In the genomic region with DNA sequence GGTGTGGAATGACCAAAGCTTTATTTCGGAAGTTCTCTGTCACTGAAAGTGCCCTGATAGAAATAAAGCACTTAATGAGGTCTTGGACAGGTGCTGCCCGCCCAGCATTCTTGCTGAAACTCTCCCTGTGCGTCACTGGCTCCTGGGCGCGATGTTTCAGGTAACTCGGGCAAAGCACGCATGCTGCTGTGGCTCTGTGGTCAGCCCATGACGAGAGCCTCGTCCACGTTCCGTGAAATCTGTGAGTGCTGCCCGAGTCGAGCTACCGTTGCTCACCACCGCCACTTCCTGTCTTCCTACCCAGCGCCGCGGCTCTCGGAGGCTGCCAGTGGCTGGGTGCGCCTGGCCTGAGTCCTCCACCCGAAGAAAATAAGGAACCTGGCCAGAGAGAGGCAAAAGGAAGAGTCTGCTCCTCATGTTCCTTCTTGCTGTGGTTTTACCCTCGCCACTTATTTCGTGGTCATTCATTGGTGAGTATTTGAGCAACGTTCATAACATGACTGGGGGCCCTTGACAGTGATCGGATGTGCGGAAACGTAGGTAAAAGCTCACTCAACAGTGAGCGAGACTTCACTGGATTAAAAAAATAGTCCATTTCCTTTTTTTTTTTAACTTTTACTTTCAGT, we compare ENCODE assay signal across 8 cellular contexts.
DNase-seq lines count a peak whose midpoint lies in the region; ATAC-seq and TF ChIP-seq lines count a peak whose summit lies in the region.

No MANE protein-coding gene starts in this region.

- H3K4me3 Mint-ChIP-seq in H9, result no peak overlapping the region
- peak overlapping the region; percentile 83 for H3K4me3 Mint-ChIP-seq in activated T-cell treated with anti-CD3 and anti-CD28 coated beads, Interleukin-2, amount 50 U/mL, for 4 hours

- no peak overlapping the region for H3K18ac ChIP-seq in H9 (ENCODE audit: insufficient read length, low read depth, low read length)

- H3K27me3 Mint-ChIP-seq in H9 (ENCODE audit: low read depth), result peaks cover 9% of the 10 kb centered on the region; the same call in 1 of the 2 replicates
- no peaks in the 10 kb centered on the region for H3K27me3 Mint-ChIP-seq in activated T-cell treated with anti-CD3 and anti-CD28 coated beads, Interleukin-2, amount 50 U/mL, for 4 hours (ENCODE audit: low read depth)

- H2BK5ac ChIP-seq in H9 (ENCODE audit: insufficient read length, low read length), result no peak overlapping the region

- no peak overlapping the region for H2AK5ac ChIP-seq in H9 (ENCODE audit: insufficient read length, low read length)

- H3K79me2 ChIP-seq in H9 (ENCODE audit: insufficient read depth, low read length), result no peaks in the 10 kb centered on the region

- no peak overlapping the region for H2BK15ac ChIP-seq in H9 (ENCODE audit: low read depth, low read length)

- H3K9me3 ChIP-seq in H9 (ENCODE audit: control insufficient read depth, low read depth, low read length), result no peaks in the 10 kb centered on the region

- H4K20me1 ChIP-seq in H9 (ENCODE audit: control insufficient read depth, insufficient read depth, insufficient read length), result no peaks in the 10 kb centered on the region

- H3K4me1 ChIP-seq in H9 (ENCODE audit: insufficient read depth, low read length), result 0 out of 2 replicates have a peak, but pooled peaks cover 2% of the 10 kb centered on the region

- H3K79me1 ChIP-seq in H9 (ENCODE audit: insufficient read depth, low read depth, low read length, poor library complexity, severe bottlenecking), result no peaks in the 10 kb centered on the region

- peak; percentile 43 for DNase-seq in GM10266 (ENCODE audit: extremely low spot score)
- peak; percentile 40 for DNase-seq in H9
- peak; percentile 98 to 99 for DNase-seq in NOMO-1 (lab: John Stamatoyannopoulos, UW; ENCODE audit: unreplicated experiment in 2 of 2)
- DNase-seq in activated T-cell treated with anti-CD3 and anti-CD28 coated beads, Interleukin-2, amount 50 U/mL, for 4 hours, result peak; percentile 60
- DNase-seq in left lobe of liver (ENCODE audit: low spot score), result peak; percentile 58
- peak; percentile 58 to 64 for DNase-seq in stimulated activated CD8-positive, alpha-beta memory T cell treated with anti-CD3 and anti-CD28 coated beads, Interleukin-2, amount 100 ng/mL, for 1 hour (ENCODE audit: low read depth in 2 of 2)
- DNase-seq in brain microvascular endothelial cell, result no peak
- DNase-seq in DMS79 (lab: John Stamatoyannopoulos, UW), result no peak

- H3K4ac ChIP-seq in H9 (ENCODE audit: low read depth, low read length), result no peak overlapping the region

- H3K14ac ChIP-seq in H9 (ENCODE audit: insufficient read depth, low read length), result no peak overlapping the region; the same call in 1 of the 2 replicates

- no peak overlapping the region for H3K4me3 ChIP-seq in brain microvascular endothelial cell (ENCODE audit: low read depth, low read length)

- no peak overlapping the region for H3T11ph ChIP-seq in H9 (ENCODE audit: low read length)

- TF ChIP-seq CTCF in GM10266 (IDR thresholded peaks at IDR 0.05; ENCODE audit: control insufficient read depth, insufficient read depth, low read depth, missing control alignments) (no peak), H9 (conservative IDR thresholded peaks at IDR 0.05) (no peak), brain microvascular endothelial cell (IDR thresholded peaks at IDR 0.05; ENCODE audit: low read depth, low read length, missing control alignments) (no peak)

- H3K27ac ChIP-seq in H9 (ENCODE audit: insufficient read length, low read depth, low read length) (no peak overlapping the region), brain microvascular endothelial cell (no peak overlapping the region)

- ATAC-seq in activated T-cell treated with anti-CD3 and anti-CD28 coated beads, Interleukin-2, amount 50 U/mL, for 4 hours, result peak; percentile 81 to 90
- ATAC-seq in left lobe of liver, result peak; percentile 66

- no peak overlapping the region for H4K91ac ChIP-seq in H9 (ENCODE audit: insufficient read length, low read depth, low read length)

- no peak overlapping the region for H2BK12ac ChIP-seq in H9 (ENCODE audit: insufficient read length, low read depth, low read length)

- no peaks in the 10 kb centered on the region for H3K36me3 Mint-ChIP-seq in H9 (ENCODE audit: insufficient read depth in 1 of 3, low read depth in 3 of 3)
- H3K36me3 Mint-ChIP-seq in activated T-cell treated with anti-CD3 and anti-CD28 coated beads, Interleukin-2, amount 50 U/mL, for 4 hours (ENCODE audit: insufficient read depth), result no peaks in the 10 kb centered on the region

- H2AFZ ChIP-seq in H9 (ENCODE audit: low read length), result no peak overlapping the region

- no peak overlapping the region for H3K9ac ChIP-seq in H9 (ENCODE audit: extremely low read depth, insufficient read length, low read length)

- H3K27me3 ChIP-seq in H9 (ENCODE audit: insufficient read depth, low read length) (no peaks in the 10 kb centered on the region), brain microvascular endothelial cell (replicated peaks) (no peaks in the 10 kb centered on the region)

- H4K5ac ChIP-seq in H9 (ENCODE audit: insufficient read length, low read depth, low read length), result no peak overlapping the region

- no CpG with 5 or more reads among the region's 28 CpGs for WGBS in H9 (ENCODE audit: extremely low coverage, insufficient read length, low lambda C conversion rate)

- no peak overlapping the region for H4K8ac ChIP-seq in H9 (replicated peaks; ENCODE audit: insufficient read length, low read depth, low read length)

- no peak overlapping the region for H2BK120ac ChIP-seq in H9 (ENCODE audit: low read depth, low read length, poor library complexity, severe bottlenecking)

- H3K36me3 ChIP-seq in brain microvascular endothelial cell (replicated peaks), result no peaks in the 10 kb centered on the region

- no peak overlapping the region for H3K27ac Mint-ChIP-seq in H9

- H3K9me3 Mint-ChIP-seq in H9, result no peaks in the 10 kb centered on the region
- no peaks in the 10 kb centered on the region for H3K9me3 Mint-ChIP-seq in activated T-cell treated with anti-CD3 and anti-CD28 coated beads, Interleukin-2, amount 50 U/mL, for 4 hours

- H3K56ac ChIP-seq in H9 (ENCODE audit: insufficient read length, low read depth, low read length), result no peak overlapping the region

- H3K23me2 ChIP-seq in H9 (ENCODE audit: insufficient read length, low read depth, low read length, poor library complexity, severe bottlenecking), result no peaks in the 10 kb centered on the region

- peaks cover 22 to 24% of the 10 kb centered on the region in 2 experiments for H3K4me1 Mint-ChIP-seq in H9
- peaks cover 68% of the 10 kb centered on the region for H3K4me1 Mint-ChIP-seq in activated T-cell treated with anti-CD3 and anti-CD28 coated beads, Interleukin-2, amount 50 U/mL, for 4 hours (ENCODE audit: low read depth)

- H2BK20ac ChIP-seq in H9 (ENCODE audit: low read depth, low read length, poor library complexity, severe bottlenecking), result no peak overlapping the region

- no peak overlapping the region for H3K23ac ChIP-seq in H9 (ENCODE audit: insufficient read length, low read depth, low read length)

- H3K4me2 ChIP-seq in H9 (ENCODE audit: insufficient read depth, insufficient read length, low read length), result no peak overlapping the region

- in situ Hi-C loops in brain microvascular endothelial cell (cut with HindIII; ENCODE audit: low pct_ligation_motif_present, low sequenced_read_pairs), result loop anchor here (25.0 kb wide), 1 partner anchor 92 kb away; a partner anchor contains a TSS

Comparison
In these comparisons a context has a peak if more than half of its experiments do, and no peak if none do; other contexts are left out.
1. DNase-seq: peak in GM10266 (single experiment), H9 (single experiment), NOMO-1 (2 of 2), activated T-cell treated with anti-CD3 and anti-CD28 coated beads, Interleukin-2, amount 50 U/mL, for 4 hours (single experiment), left lobe of liver (single experiment) and stimulated activated CD8-positive, alpha-beta memory T cell treated with anti-CD3 and anti-CD28 coated beads, Interleukin-2, amount 100 ng/mL, for 1 hour (2 of 2); none in brain microvascular endothelial cell (single experiment) and DMS79 (single experiment).